ENCODE assay signal across 18 cellular contexts in genomic region chr12:730550-730949, GRCh38. TPM values are rescaled to one million over a fixed set of nuclear protein-coding genes. Genes with fewer than 3 reads are reported as not detected.
DNase-seq lines count a peak whose midpoint lies in the region; ATAC-seq lines count a peak whose summit lies in the region.
"Had no signal": no experiment of that assay in that cellular context is flagged by ENCODE, and none has a peak within 500 bp of the region (broad histone marks: within the 10 kb centered on the region; RNA-seq: fewer than 3 reads in every experiment).

No MANE protein-coding gene starts in this region.

- H3K27me3 Mint-ChIP-seq in activated naive CD4-positive, alpha-beta T cell treated with anti-CD3 and anti-CD28 coated beads, Interleukin-2, amount 50 U/mL, for 24 hours, result no peaks in the 10 kb centered on the region
- H3K27me3 Mint-ChIP-seq in CD8-positive, alpha-beta memory T cell, result no peaks in the 10 kb centered on the region
- H3K27me3 Mint-ChIP-seq in activated naive CD8-positive, alpha-beta T cell treated with anti-CD3 and anti-CD28 coated beads for 36 hours, result no peaks in the 10 kb centered on the region
- no peaks in the 10 kb centered on the region for H3K27me3 Mint-ChIP-seq in naive thymus-derived CD8-positive, alpha-beta T cell

- H3K27ac ChIP-seq in CD8-positive, alpha-beta memory T cell (ENCODE audit: low read depth, low read length), result no peak overlapping the region
- H3K27ac ChIP-seq: KMS-11, SJSA1 had no signal

- POLR2A ChIA-PET in CD8-positive, alpha-beta memory T cell (lab: Charles Lee), result interaction anchor here (0.5 kb wide), 1 partner anchor 158 kb away, joined by 6 read pairs; no protein-coding TSS in a partner anchor
- POLR2A ChIA-PET in naive thymus-derived CD8-positive, alpha-beta T cell (lab: Charles Lee), result interaction anchor here (1.4 to 5.2 kb wide), 4 partner anchors 11 to 88 kb away, joined by 3 to 85 read pairs (median 10); partner anchors contain the start of gene WNK1

- H3K4me1 ChIP-seq in CD8-positive, alpha-beta memory T cell (ENCODE audit: insufficient read depth, low read length), result peaks cover 49% of the 10 kb centered on the region
- H3K4me1 ChIP-seq: SJSA1 had no signal

- H3K4me3 Mint-ChIP-seq in activated naive CD4-positive, alpha-beta T cell treated with anti-CD3 and anti-CD28 coated beads, Interleukin-2, amount 50 U/mL, for 24 hours, result no peak overlapping the region
- H3K4me3 Mint-ChIP-seq in CD8-positive, alpha-beta memory T cell, result no peak overlapping the region
- H3K4me3 Mint-ChIP-seq in activated naive CD8-positive, alpha-beta T cell treated with anti-CD3 and anti-CD28 coated beads for 36 hours, result no peak overlapping the region
- peak overlapping the region in 1 of 10 donors; percentile 18 for H3K4me3 Mint-ChIP-seq in naive thymus-derived CD8-positive, alpha-beta T cell

- H3K9me3 Mint-ChIP-seq in activated naive CD4-positive, alpha-beta T cell treated with anti-CD3 and anti-CD28 coated beads, Interleukin-2, amount 50 U/mL, for 24 hours, result peaks cover 9% of the 10 kb centered on the region
- peaks cover 0 to 3% (median 0%) of the 10 kb centered on the region in 5 donors for H3K9me3 Mint-ChIP-seq in CD8-positive, alpha-beta memory T cell
- H3K9me3 Mint-ChIP-seq in activated naive CD8-positive, alpha-beta T cell treated with anti-CD3 and anti-CD28 coated beads for 36 hours, result peaks cover 11% of the 10 kb centered on the region
- H3K9me3 Mint-ChIP-seq in naive thymus-derived CD8-positive, alpha-beta T cell, result peaks cover 0 to 13% (median 0%) of the 10 kb centered on the region in 9 donors

- no peaks in the 10 kb centered on the region for H3K36me3 Mint-ChIP-seq in activated naive CD4-positive, alpha-beta T cell treated with anti-CD3 and anti-CD28 coated beads, Interleukin-2, amount 50 U/mL, for 24 hours
- peaks cover 0 to 4% (median 0%) of the 10 kb centered on the region in 3 donors for H3K36me3 Mint-ChIP-seq in CD8-positive, alpha-beta memory T cell
- peaks cover 2% of the 10 kb centered on the region for H3K36me3 Mint-ChIP-seq in activated naive CD8-positive, alpha-beta T cell treated with anti-CD3 and anti-CD28 coated beads for 36 hours
- H3K36me3 Mint-ChIP-seq in naive thymus-derived CD8-positive, alpha-beta T cell, result no peaks in the 10 kb centered on the region

- no peak for DNase-seq in activated naive CD4-positive, alpha-beta T cell treated with Interleukin-2 at 50 U/mL for 16 hours
- no peak for DNase-seq in CD8-positive, alpha-beta memory T cell
- DNase-seq in activated naive CD8-positive, alpha-beta T cell treated with anti-CD3 and anti-CD28 coated beads for 36 hours, result no peak
- DNase-seq in naive thymus-derived CD8-positive, alpha-beta T cell, result no peak
- DNase-seq in SHP77 (lab: John Stamatoyannopoulos, UW), result no peak
- DNase-seq: DMS53, GDM1, MV-4-11, NCI-H1694 treated with DMSO at 0.1 percent for 48 hours, NCI-H2081 treated with DMSO at 0.1 percent for 48 hours, NCI-H446, NCI-H526, OCI-M1 had no signal

- no peak overlapping the region for H3K4me3 ChIP-seq in CD8-positive, alpha-beta memory T cell (ENCODE audit: low read length)
- H3K4me3 ChIP-seq: SJSA1 had no signal

- no peaks in the 10 kb centered on the region for H3K36me3 ChIP-seq in CD8-positive, alpha-beta memory T cell (ENCODE audit: insufficient read depth, low read length)
- H3K36me3 ChIP-seq: SJSA1 had no signal

- no peak for ATAC-seq in naive thymus-derived CD8-positive, alpha-beta T cell
- ATAC-seq in HG03159 (IDR thresholded peaks at IDR 0.05; ENCODE audit: unreplicated experiment), result no peak
- ATAC-seq: HCT116 had no signal

- H3K4me1 Mint-ChIP-seq in activated naive CD4-positive, alpha-beta T cell treated with anti-CD3 and anti-CD28 coated beads, Interleukin-2, amount 50 U/mL, for 24 hours, result peaks cover 56% of the 10 kb centered on the region
- H3K4me1 Mint-ChIP-seq in CD8-positive, alpha-beta memory T cell, result peaks cover 29 to 52% (median 49%) of the 10 kb centered on the region in 3 donors
- peaks cover 40% of the 10 kb centered on the region for H3K4me1 Mint-ChIP-seq in activated naive CD8-positive, alpha-beta T cell treated with anti-CD3 and anti-CD28 coated beads for 36 hours
- peaks cover 27 to 54% (median 49%) of the 10 kb centered on the region in 4 donors for H3K4me1 Mint-ChIP-seq in naive thymus-derived CD8-positive, alpha-beta T cell

- no peaks in the 10 kb centered on the region for H3K9me3 ChIP-seq in CD8-positive, alpha-beta memory T cell (ENCODE audit: low read length)
- H3K9me3 ChIP-seq: SJSA1 had no signal

- CTCF ChIA-PET in CD8-positive, alpha-beta memory T cell (lab: Charles Lee), result interaction anchor here (1.8 kb wide), 1 partner anchor 20 kb away, joined by 5 read pairs; no protein-coding TSS in a partner anchor

- H3K27ac Mint-ChIP-seq in activated naive CD4-positive, alpha-beta T cell treated with anti-CD3 and anti-CD28 coated beads, Interleukin-2, amount 50 U/mL, for 24 hours, result peak overlapping the region; percentile 71
- peak overlapping the region in 5 of 8 donors; percentile 30 to 94 (median 88) for H3K27ac Mint-ChIP-seq in CD8-positive, alpha-beta memory T cell
- H3K27ac Mint-ChIP-seq in activated naive CD8-positive, alpha-beta T cell treated with anti-CD3 and anti-CD28 coated beads for 36 hours, result peak overlapping the region; percentile 21
- peak overlapping the region; percentile 35 to 94 (median 89) for H3K27ac Mint-ChIP-seq in naive thymus-derived CD8-positive, alpha-beta T cell

- H3K27me3 ChIP-seq in CD8-positive, alpha-beta memory T cell (ENCODE audit: insufficient read depth, low read length, poor library complexity, severe bottlenecking), result no peaks in the 10 kb centered on the region
- H3K27me3 ChIP-seq: SJSA1 had no signal

RNA-seq across cellular contexts. Expression of gene WNK1, which starts 21.8 kb away (rescaled TPM):
- 100 to 1,000 TPM; 174 to 176 TPM for total RNA-seq in CD8-positive, alpha-beta memory T cell
- polyA plus RNA-seq in CD8-positive, alpha-beta memory T cell, result 47.4 TPM
- 100 to 1,000 TPM; 117 to 118 TPM for total RNA-seq in activated naive CD8-positive, alpha-beta T cell treated with anti-CD3 and anti-CD28 coated beads for 36 hours
- 100 to 1,000 TPM; 142 to 158 TPM for total RNA-seq in naive thymus-derived CD8-positive, alpha-beta T cell
- 10 to 100 TPM; 19.5 to 31.0 (median 26.7) TPM for polyA plus RNA-seq in naive thymus-derived CD8-positive, alpha-beta T cell

Comparison
In these comparisons a context has a peak if more than half of its experiments do, and no peak if none do; other contexts are left out.
1. H3K27ac Mint-ChIP-seq: peak in every context shown above with its lines; median percentile 89 in naive thymus-derived CD8-positive, alpha-beta T cell; 88 in CD8-positive, alpha-beta memory T cell; 71 in activated naive CD4-positive, alpha-beta T cell treated with anti-CD3 and anti-CD28 coated beads, Interleukin-2, amount 50 U/mL, for 24 hours; 21 in activated naive CD8-positive, alpha-beta T cell treated with anti-CD3 and anti-CD28 coated beads for 36 hours.